Comparison of ENCODE assay signal across 9 cellular contexts in genomic region chr4:89024051-89024675, GRCh38. TPM values are rescaled to one million over a fixed set of nuclear protein-coding genes. Genes with fewer than 3 reads are reported as not detected.
DNase-seq lines count a peak whose midpoint lies in the region; ATAC-seq and TF ChIP-seq lines count a peak whose summit lies in the region.
"Had no signal": no experiment of that assay in that cellular context is flagged by ENCODE, and none has a peak within 500 bp of the region (broad histone marks: within the 10 kb centered on the region; RNA-seq: fewer than 3 reads in every experiment).

No MANE protein-coding gene starts in this region.

- intact Hi-C loops in thyroid gland (cut with DNase I), result loop anchor here (5.0 to 10.0 kb wide), 3 partner anchors 202 to 489 kb away; no protein-coding TSS in a partner anchor

- no peaks in the 10 kb centered on the region for H3K9me3 ChIP-seq in thyroid gland

- H3K27me3 ChIP-seq in thyroid gland, result no peaks in the 10 kb centered on the region

- H3K27me3 Mint-ChIP-seq in activated CD4-positive, alpha-beta T cell treated with anti-CD3 and anti-CD28 coated beads, Interleukin-2, amount 10 ng/mL, durations not matched to agents 7 days and 5 days, result peaks cover 2% of the 10 kb centered on the region
- H3K27me3 Mint-ChIP-seq in naive thymus-derived CD8-positive, alpha-beta T cell, result no peaks in the 10 kb centered on the region

- H3K27ac ChIP-seq in thyroid gland, result no peak overlapping the region

- peak; percentile 61 for DNase-seq in D341Med (ENCODE audit: low spot score)
- DNase-seq in NCI-H345 treated with DMSO at 0.1 percent for 48 hours (lab: John Stamatoyannopoulos, UW; ENCODE audit: unreplicated experiment), result peak; percentile 67
- DNase-seq in activated CD4-positive, alpha-beta T cell treated with anti-CD3 and anti-CD28 coated beads, Interleukin-2, amount 10 ng/mL, durations not matched to agents 7 days and 5 days, result peak; percentile 77
- DNase-seq in naive thymus-derived CD8-positive, alpha-beta T cell, result peak in 9 of 10 donors; percentile 30 to 78 (median 57)
- DNase-seq in thyroid gland, result peak; percentile 49 to 50

- no peak for TF ChIP-seq POLR2A in thyroid gland (IDR thresholded peaks at IDR 0.05)

- no peak overlapping the region for H3K4me3 ChIP-seq in thyroid gland (replicated peaks in 1 of 3)

- H3K9me3 Mint-ChIP-seq in activated CD4-positive, alpha-beta T cell treated with anti-CD3 and anti-CD28 coated beads, Interleukin-2, amount 10 ng/mL, durations not matched to agents 7 days and 5 days, result no peaks in the 10 kb centered on the region
- H3K9me3 Mint-ChIP-seq in naive thymus-derived CD8-positive, alpha-beta T cell, result no peaks in the 10 kb centered on the region

- H3K4me3 Mint-ChIP-seq in activated CD4-positive, alpha-beta T cell treated with anti-CD3 and anti-CD28 coated beads, Interleukin-2, amount 10 ng/mL, durations not matched to agents 7 days and 5 days, result no peak overlapping the region
- no peak overlapping the region for H3K4me3 Mint-ChIP-seq in naive thymus-derived CD8-positive, alpha-beta T cell
- H3K4me3 Mint-ChIP-seq: activated naive CD8-positive, alpha-beta T cell had no signal

- no peaks in the 10 kb centered on the region for H3K36me3 Mint-ChIP-seq in activated CD4-positive, alpha-beta T cell treated with anti-CD3 and anti-CD28 coated beads, Interleukin-2, amount 10 ng/mL, durations not matched to agents 7 days and 5 days (ENCODE audit: low read depth)
- H3K36me3 Mint-ChIP-seq in naive thymus-derived CD8-positive, alpha-beta T cell, result no peaks in the 10 kb centered on the region
- H3K36me3 Mint-ChIP-seq: activated naive CD8-positive, alpha-beta T cell had no signal

- H3K27ac Mint-ChIP-seq in activated CD4-positive, alpha-beta T cell treated with anti-CD3 and anti-CD28 coated beads, Interleukin-2, amount 10 ng/mL, durations not matched to agents 7 days and 5 days, result no peak overlapping the region
- H3K27ac Mint-ChIP-seq in naive thymus-derived CD8-positive, alpha-beta T cell, result no peak overlapping the region
- H3K27ac Mint-ChIP-seq: activated naive CD8-positive, alpha-beta T cell had no signal

- H3K4me1 ChIP-seq in thyroid gland, result no peaks in the 10 kb centered on the region

- no peaks in the 10 kb centered on the region for H3K36me3 ChIP-seq in thyroid gland

- 36 to 41% methylated on average over 4 of the region's 4 CpGs for WGBS in thyroid gland, 2 donors

- H3K4me1 Mint-ChIP-seq in activated CD4-positive, alpha-beta T cell treated with anti-CD3 and anti-CD28 coated beads, Interleukin-2, amount 10 ng/mL, durations not matched to agents 7 days and 5 days, result peaks cover 3% of the 10 kb centered on the region
- no peaks in the 10 kb centered on the region for H3K4me1 Mint-ChIP-seq in naive thymus-derived CD8-positive, alpha-beta T cell

- CTCF ChIA-PET in activated CD4-positive, alpha-beta T cell treated with anti-CD3 and anti-CD28 coated beads, Interleukin-2, amount 10 ng/mL, durations not matched to agents 7 days and 5 days (lab: Charles Lee), result interaction anchor here (1.0 to 3.9 kb wide), 7 partner anchors 18 to 497 kb away, joined by 3 to 32 read pairs (median 6); no protein-coding TSS in a partner anchor

- ATAC-seq in GM19351 (IDR thresholded peaks at IDR 0.05; ENCODE audit: unreplicated experiment), result peak; percentile 99
- peak; percentile 96 for ATAC-seq in HG03354 (IDR thresholded peaks at IDR 0.05; ENCODE audit: poor library complexity, severe bottlenecking, unreplicated experiment)
- peak; percentile 95 for ATAC-seq in esophagus mucosa
- peak; percentile 93 to 95 for ATAC-seq in naive thymus-derived CD8-positive, alpha-beta T cell

- POLR2A ChIA-PET in activated CD4-positive, alpha-beta T cell treated with anti-CD3 and anti-CD28 coated beads, Interleukin-2, amount 10 ng/mL, durations not matched to agents 7 days and 5 days (lab: Charles Lee), result no interaction called here
- POLR2A ChIA-PET in naive thymus-derived CD8-positive, alpha-beta T cell (lab: Charles Lee), result interaction anchor here (1.3 kb wide), 1 partner anchor 205 kb away, joined by 4 read pairs; no protein-coding TSS in a partner anchor

- peak; percentile 63 to 95 (median 82) for TF ChIP-seq CTCF in thyroid gland (IDR thresholded peaks at IDR 0.05)

RNA-seq across cellular contexts. Expression of gene FAM13A, which starts 32.8 kb away (rescaled TPM):
- 10 to 100 TPM; 13.3 to 16.2 TPM for total RNA-seq in activated CD4-positive, alpha-beta T cell treated with anti-CD3 and anti-CD28 coated beads, Interleukin-2, amount 10 ng/mL, durations not matched to agents 7 days and 5 days
- 5.7 TPM for total RNA-seq in esophagus mucosa
- total RNA-seq in naive thymus-derived CD8-positive, alpha-beta T cell, result 1 to 10 TPM; 1.1 to 2.4 TPM
- polyA plus RNA-seq in naive thymus-derived CD8-positive, alpha-beta T cell, result 1 to 10 TPM in 1 of 3 donors, under 1 TPM in 2; 0.30 to 3.1 (median 0.81) TPM
- total RNA-seq in thyroid gland, result 100 to 1,000 TPM; 157 to 327 (median 202) TPM

Comparison
In these comparisons a context has a peak if more than half of its experiments do, and no peak if none do; other contexts are left out.
1. RNA of gene FAM13A, which starts 32.8 kb away (total RNA-seq): 157 to 327 TPM in thyroid gland; 13.3 to 16.2 TPM in activated CD4-positive, alpha-beta T cell treated with anti-CD3 and anti-CD28 coated beads, Interleukin-2, amount 10 ng/mL, durations not matched to agents 7 days and 5 days, 5.7 TPM in esophagus mucosa (single experiment) and 1.1 to 2.4 TPM in naive thymus-derived CD8-positive, alpha-beta T cell; every median in the first group is over 4 times any median in the second.
2. Peak in every context shown above with its lines, with median percentiles within 50 percentile points of each other: DNase-seq and ATAC-seq.